Comparison of ENCODE assay signal across 11 cellular contexts in genomic region chr3:115272036-115272824, GRCh38.
DNase-seq lines count a peak whose midpoint lies in the region; ATAC-seq, FAIRE-seq and TF ChIP-seq lines count a peak whose summit lies in the region.
"Had no signal": no experiment of that assay in that cellular context is flagged by ENCODE, and none has a peak within 500 bp of the region (broad histone marks: within the 10 kb centered on the region; RNA-seq: fewer than 3 reads in every experiment).

No MANE protein-coding gene starts in this region.

- no peak overlapping the region for H2AFZ ChIP-seq in endothelial cell of umbilical vein (ENCODE audit: low read depth, low read length)

- peak; percentile 75 to 98 (median 90) for ATAC-seq in psoas muscle
- ATAC-seq in HG02840 (IDR thresholded peaks at IDR 0.05; ENCODE audit: low FRiP score, unreplicated experiment), result no peak
- ATAC-seq in left ventricle myocardium superior, result no peak

- CTCF ChIA-PET in endothelial cell of umbilical vein (lab: Charles Lee), result interaction anchor here (1.3 kb wide), 1 partner anchor 13 kb away, joined by 3 read pairs; no protein-coding TSS in a partner anchor

- TF ChIP-seq CTCF in endothelial cell of umbilical vein (IDR thresholded peaks at IDR 0.05; ENCODE audit: extremely low read depth in 1 of 2, insufficient read depth in 1 of 2, low read depth in 1 of 2, low read length in 2 of 2) (no peak), psoas muscle (IDR thresholded peaks at IDR 0.05) (no peak)

- H3K9me1 ChIP-seq in endothelial cell of umbilical vein (replicated peaks; ENCODE audit: control insufficient read depth, extremely low read depth, insufficient read depth, low read length), result no peaks in the 10 kb centered on the region

- POLR2A ChIA-PET in endothelial cell of umbilical vein (lab: Charles Lee), result no interaction called here

- H3K4me3 ChIP-seq in endothelial cell of umbilical vein (replicated peaks in 1 of 3; ENCODE audit: insufficient read depth in 1 of 3, low read depth in 1 of 3, low read length in 3 of 3), result no peak overlapping the region
- no peak overlapping the region for H3K4me3 ChIP-seq in psoas muscle
- H3K4me3 ChIP-seq: tibial artery had no signal

- H3K4me2 ChIP-seq in endothelial cell of umbilical vein (ENCODE audit: insufficient read depth, low read length), result no peak overlapping the region

- dilution Hi-C loops in endothelial cell of umbilical vein (cut with MboI; ENCODE audit: extremely low pct_ligation_motif_present, low sequenced_read_pairs), result no loop called here

- no peaks in the 10 kb centered on the region for H4K20me1 ChIP-seq in endothelial cell of umbilical vein (replicated peaks; ENCODE audit: control insufficient read depth, extremely low read depth, insufficient read depth, low read length)

- FAIRE-seq in endothelial cell of umbilical vein (lab: Jason Lieb, UNC), result no peak

- DNase-seq in ELR (ENCODE audit: low read depth) (peak; percentile 84), NCI-H446 (lab: John Stamatoyannopoulos, UW) (peak; percentile 25 to 88), endothelial cell of umbilical vein (ENCODE audit: low read depth, low spot score) (peak; percentile 23), psoas muscle (no peak), hepatic stellate cell (ENCODE audit: low spot score) (no peak), left ventricle myocardium superior (no peak), ecto neural progenitor cell (ENCODE audit: low spot score) (no peak)
- DNase-seq: activated naive CD8-positive, alpha-beta T cell treated with anti-CD3 and anti-CD28 coated beads, Interleukin-2, amount 10 ng/mL, durations not matched to agents 7 days and 5 days; RPMI8226; tibial artery had no signal

- no peak for TF ChIP-seq POLR2A in endothelial cell of umbilical vein (IDR thresholded peaks at IDR 0.05; ENCODE audit: low read depth, low read length)

- intact Hi-C loops in endothelial cell of umbilical vein (cut with micrococcal nuclease), result no loop called here
- intact Hi-C loops in psoas muscle (cut with DNase I), result no loop called here
- intact Hi-C loops in left ventricle myocardium superior (cut with micrococcal nuclease), result no loop called here

- H3K36me3 ChIP-seq in endothelial cell of umbilical vein (ENCODE audit: control insufficient read depth in 2 of 2, extremely low read depth in 1 of 2, insufficient read depth in 2 of 2, low read length in 2 of 2) (no peaks in the 10 kb centered on the region), psoas muscle (ENCODE audit: insufficient read depth in 1 of 2, low read depth in 1 of 2) (no peaks in the 10 kb centered on the region)
- H3K36me3 ChIP-seq: tibial artery had no signal

- no peak overlapping the region for H3K9ac ChIP-seq in endothelial cell of umbilical vein (replicated peaks; ENCODE audit: extremely low read depth, insufficient read depth, low read length)

- H3K9me3 ChIP-seq in endothelial cell of umbilical vein (replicated peaks; ENCODE audit: control insufficient read depth, insufficient read depth, low read length), result no peaks in the 10 kb centered on the region
- H3K9me3 ChIP-seq in psoas muscle, result no peaks in the 10 kb centered on the region
- H3K9me3 ChIP-seq: tibial artery had no signal

- no peak overlapping the region for H3K27ac ChIP-seq in endothelial cell of umbilical vein (ENCODE audit: insufficient read depth, low read depth, low read length)
- peak overlapping the region; percentile 34 for H3K27ac ChIP-seq in psoas muscle
- H3K27ac ChIP-seq: tibial artery had no signal

- no peaks in the 10 kb centered on the region for H3K27me3 ChIP-seq in endothelial cell of umbilical vein (ENCODE audit: control insufficient read depth in 2 of 2, insufficient read depth in 2 of 2, low read length in 2 of 2)
- no peaks in the 10 kb centered on the region for H3K27me3 ChIP-seq in psoas muscle (ENCODE audit: insufficient read depth in 3 of 3, low read length in 2 of 3)
- H3K27me3 ChIP-seq: tibial artery had no signal

- no peaks in the 10 kb centered on the region for H3K4me1 ChIP-seq in endothelial cell of umbilical vein (ENCODE audit: control insufficient read depth, extremely low read depth, insufficient read depth, low read length)
- H3K4me1 ChIP-seq in psoas muscle, result peaks cover 18% of the 10 kb centered on the region

- BruUV-seq in endothelial cell of umbilical vein (replicated peaks; lab: Mats Ljungman, UMichigan), result no TSS peak

- no peaks in the 10 kb centered on the region for H3K79me2 ChIP-seq in endothelial cell of umbilical vein (ENCODE audit: control insufficient read depth, insufficient read depth, low read length)

- 60 to 75% (median 71%) methylated on average over 10 of the region's 10 CpGs for WGBS in psoas muscle, 3 donors

TF ChIP-seq in endothelial cell of umbilical vein, 7 proteins besides CTCF, POLR2A, EP300 and RAD21:
- TF ChIP-seq, protein P1, sequence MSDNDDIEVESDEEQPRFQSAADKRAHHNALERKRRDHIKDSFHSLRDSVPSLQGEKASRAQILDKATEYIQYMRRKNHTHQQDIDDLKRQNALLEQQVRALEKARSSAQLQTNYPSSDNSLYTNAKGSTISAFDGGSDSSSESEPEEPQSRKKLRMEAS (IDR thresholded peaks at IDR 0.05; ENCODE audit: insufficient read depth, insufficient read length), result no peak
TF ChIP-seq in endothelial cell of umbilical vein: peak in this region for 0.

Comparison
In these comparisons a context has a peak if more than half of its experiments do, and no peak if none do; other contexts are left out.
1. DNase-seq: peak in ELR (single experiment), NCI-H446 (2 of 2) and endothelial cell of umbilical vein (single experiment); none in psoas muscle (0 of 2), hepatic stellate cell (single experiment), left ventricle myocardium superior (single experiment) and ecto neural progenitor cell (single experiment).
2. ATAC-seq: peak in psoas muscle (4 of 4); none in HG02840 (single experiment) and left ventricle myocardium superior (single experiment).